Comparison of ENCODE assay signal across 8 cellular contexts in genomic region chr7:5423272-5423843, GRCh38. TPM values are rescaled to one million over a fixed set of nuclear protein-coding genes. Genes with fewer than 3 reads are reported as not detected.
A peak's percentile ranks its signal among the peaks of the same experiment; 100 is the strongest.
DNase-seq lines count a peak whose midpoint lies in the region; ATAC-seq and TF ChIP-seq lines count a peak whose summit lies in the region.

TSS of gene TNRC18 (minus strand) at chr7:5423834. CDS start at chr7:5421246, 2,588 bp downstream.

- H3K27me3 ChIP-seq in breast epithelium (no peaks in the 10 kb centered on the region), layer of hippocampus (ENCODE audit: control insufficient read depth, insufficient read depth, low read length) (no peaks in the 10 kb centered on the region)

- no peaks in the 10 kb centered on the region for H3K9me3 ChIP-seq in breast epithelium

- peak within 1 kb of the TSS; percentile 99 for H3K27ac ChIP-seq in breast epithelium
- peak within 1 kb of the TSS; percentile 99 for H3K27ac ChIP-seq in layer of hippocampus (ENCODE audit: low read depth, low read length)

- no peak for ATAC-seq in stimulated activated naive B cell treated with anti-CD40 and anti-IgM and Interleukin-4, amounts not matched to agents 10 μg/mL and 1 μg/mL and 100 μg/mL, for 72 hours (replicated peaks)
- ATAC-seq in GM21528 (IDR thresholded peaks at IDR 0.05; ENCODE audit: low FRiP score, unreplicated experiment) (no peak), GM21619 (IDR thresholded peaks at IDR 0.05; ENCODE audit: unreplicated experiment) (no peak), HG03039 (IDR thresholded peaks at IDR 0.05; ENCODE audit: unreplicated experiment) (no peak)

- in situ Hi-C loops in G401 (cut with HindIII; ENCODE audit: low sequenced_read_pairs): no loop called here

- TF ChIP-seq POLR2A in breast epithelium (IDR thresholded peaks at IDR 0.05): peak; percentile 55

- peak within 1 kb of the TSS; percentile 82 to 91 for H3K4me3 Mint-ChIP-seq in stimulated activated naive B cell treated with anti-CD40 and anti-IgM and Interleukin-4, amounts not matched to agents 10 μg/mL and 1 μg/mL and 100 μg/mL, for 72 hours

- peaks cover 54 to 75% of the 10 kb centered on the region in 2 donors for H3K27me3 Mint-ChIP-seq in stimulated activated naive B cell treated with anti-CD40 and anti-IgM and Interleukin-4, amounts not matched to agents 10 μg/mL and 1 μg/mL and 100 μg/mL, for 72 hours

- no peaks in the 10 kb centered on the region for H3K36me3 Mint-ChIP-seq in stimulated activated naive B cell treated with anti-CD40 and anti-IgM and Interleukin-4, amounts not matched to agents 10 μg/mL and 1 μg/mL and 100 μg/mL, for 72 hours

- no peaks in the 10 kb centered on the region for H3K36me3 ChIP-seq in breast epithelium

- H3K4me1 ChIP-seq in breast epithelium: peaks cover 0 to 5% of the 10 kb centered on the region in 2 donors

- peak within 1 kb of the TSS; percentile 90 for H3K27ac Mint-ChIP-seq in stimulated activated naive B cell treated with anti-CD40 and anti-IgM and Interleukin-4, amounts not matched to agents 10 μg/mL and 1 μg/mL and 100 μg/mL, for 72 hours

- H3K4me1 Mint-ChIP-seq in stimulated activated naive B cell treated with anti-CD40 and anti-IgM and Interleukin-4, amounts not matched to agents 10 μg/mL and 1 μg/mL and 100 μg/mL, for 72 hours: peaks cover 36 to 76% of the 10 kb centered on the region in 2 donors

- intact Hi-C loops in breast epithelium (cut with DNase I; ENCODE audit: low total_unique reads): no loop called here

- DNase-seq in G401 (ENCODE audit: low spot score) (no peak), NOMO-1 treated with dmso at 0.1 percent for 144 hours (lab: John Stamatoyannopoulos, UW; ENCODE audit: unreplicated experiment) (peak; percentile 43), breast epithelium (ENCODE audit: low spot score in 2 of 2) (peak in 1 of 2 donors; percentile 52)
- no peak for DNase-seq in stimulated activated naive B cell treated with anti-CD40 and anti-IgM and Interleukin-4, amounts not matched to agents 10 μg/mL and 1 μg/mL and 100 μg/mL, for 72 hours

- no peaks in the 10 kb centered on the region for H3K9me3 Mint-ChIP-seq in stimulated activated naive B cell treated with anti-CD40 and anti-IgM and Interleukin-4, amounts not matched to agents 10 μg/mL and 1 μg/mL and 100 μg/mL, for 72 hours

- TF ChIP-seq CTCF in breast epithelium (IDR thresholded peaks at IDR 0.05): no peak

- H3K4me3 ChIP-seq in breast epithelium: peak within 1 kb of the TSS; percentile 93 to 98 (median 95)

RNA-seq across cellular contexts. Expression of gene TNRC18, which starts in this region (rescaled TPM):
- 31.5 and 42.8 TPM in 2 replicates for total RNA-seq in G401 (2014; rRNA removed; shearing (Covaris generic))
- total RNA-seq in breast epithelium: 10 to 100 TPM; 32.2 to 72.4 (median 36.9) TPM
